In the genomic region with DNA sequence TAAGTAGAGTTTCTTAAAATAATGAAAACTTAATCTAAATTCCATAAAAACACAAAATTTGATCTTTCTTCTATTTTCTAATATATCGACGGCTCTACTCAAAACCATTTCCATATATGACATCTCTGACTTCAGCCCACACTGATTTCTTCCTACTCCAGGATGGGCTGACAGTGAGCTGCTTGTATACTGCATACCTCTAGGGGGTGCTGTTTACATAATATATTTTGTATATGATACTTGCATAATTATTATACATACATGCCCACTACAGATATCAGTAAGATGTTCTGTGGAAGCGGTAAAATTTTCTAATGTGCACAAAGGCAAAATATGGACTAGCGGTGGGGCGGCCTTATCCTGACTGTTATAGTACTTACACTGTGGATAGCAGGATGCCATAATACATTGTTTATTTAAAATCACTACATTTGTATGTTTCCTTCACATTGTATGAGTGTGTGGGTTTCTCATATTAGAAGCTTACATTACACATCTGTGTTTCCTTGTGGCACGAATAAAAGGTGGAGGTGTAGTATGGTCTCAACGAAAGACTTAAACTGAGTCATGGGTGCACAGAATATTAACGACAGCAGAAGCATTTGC, we compare ENCODE assay signal across 7 cellular contexts.
DNase-seq lines count a peak whose midpoint lies in the region; ATAC-seq and TF ChIP-seq lines count a peak whose summit lies in the region.

No MANE protein-coding gene starts in this region.

- peak; percentile 21 for DNase-seq in Jurkat, Clone E6-1 (ENCODE audit: low read depth, low spot score)
- DNase-seq in RWPE1 (ENCODE audit: low spot score) (peak; percentile 59), fibroblast of mammary gland (ENCODE audit: low read depth) (peak; percentile 29), thoracic aorta (ENCODE audit: low spot score) (no peak), MG63 (no peak)

- H3K36me3 ChIP-seq in thoracic aorta (no peaks in the 10 kb centered on the region), MG63 (no peaks in the 10 kb centered on the region)

- no peak overlapping the region for H3K27ac ChIP-seq in RWPE1
- H3K27ac ChIP-seq in thoracic aorta = no peak overlapping the region

- TF ChIP-seq CTCF in GM12874 (IDR thresholded peaks at IDR 0.05; ENCODE audit: insufficient read depth, low read depth, low read length) (peak; percentile 60; the same call in 1 of the 2 replicates), RWPE1 (conservative IDR thresholded peaks at IDR 0.05; ENCODE audit: low read depth) (peak; percentile 73), fibroblast of mammary gland (conservative IDR thresholded peaks at IDR 0.05; ENCODE audit: control insufficient read depth, insufficient read depth, low read depth, low read length) (peak; percentile 63), thoracic aorta (IDR thresholded peaks at IDR 0.05) (peak; percentile 17)

- POLR2A ChIA-PET in RWPE1 (lab: Yijun Ruan, JAX; ENCODE audit: low non-redundant PET) = no interaction called here

- ATAC-seq in GM21786 (IDR thresholded peaks at IDR 0.05; ENCODE audit: unreplicated experiment) (peak; percentile 88), thoracic aorta (ENCODE audit: insufficient number of reproducible peaks, low FRiP score, low read depth) (no peak)

- no peaks in the 10 kb centered on the region for H3K27me3 ChIP-seq in thoracic aorta (replicated peaks; ENCODE audit: insufficient read depth)
- no peaks in the 10 kb centered on the region for H3K27me3 ChIP-seq in MG63

- H3K4me1 ChIP-seq in thoracic aorta (ENCODE audit: control insufficient read depth in 1 of 2, low read depth in 2 of 2) = no peaks in the 10 kb centered on the region

- H3K4me3 ChIP-seq in Jurkat, Clone E6-1 (ENCODE audit: low read length) = no peak overlapping the region
- H3K4me3 ChIP-seq in fibroblast of mammary gland (ENCODE audit: control insufficient read depth, low read depth, low read length) (no peak overlapping the region), thoracic aorta (no peak overlapping the region), MG63 (no peak overlapping the region)

- CTCF ChIA-PET in RWPE1 (lab: Yijun Ruan, JAX) = interaction anchor here (0.6 to 1.3 kb wide), 5 partner anchors 14 to 921 kb away, joined by 3 to 4 read pairs (median 3); no protein-coding TSS in a partner anchor

- no peaks in the 10 kb centered on the region for H3K9me3 ChIP-seq in thoracic aorta
- H3K9me3 ChIP-seq in MG63 = no peaks in the 10 kb centered on the region

Comparison
In these comparisons a context has a peak if more than half of its experiments do, and no peak if none do; other contexts are left out.
1. CTCF ChIP-seq: peak in every context shown above with its lines; median percentile 73 in RWPE1; 63 in fibroblast of mammary gland; 60 in GM12874; 17 in thoracic aorta.
2. DNase-seq: peak in Jurkat, Clone E6-1 (single experiment), RWPE1 (single experiment) and fibroblast of mammary gland (single experiment); none in thoracic aorta (single experiment) and MG63 (single experiment).